In the genomic region with DNA sequence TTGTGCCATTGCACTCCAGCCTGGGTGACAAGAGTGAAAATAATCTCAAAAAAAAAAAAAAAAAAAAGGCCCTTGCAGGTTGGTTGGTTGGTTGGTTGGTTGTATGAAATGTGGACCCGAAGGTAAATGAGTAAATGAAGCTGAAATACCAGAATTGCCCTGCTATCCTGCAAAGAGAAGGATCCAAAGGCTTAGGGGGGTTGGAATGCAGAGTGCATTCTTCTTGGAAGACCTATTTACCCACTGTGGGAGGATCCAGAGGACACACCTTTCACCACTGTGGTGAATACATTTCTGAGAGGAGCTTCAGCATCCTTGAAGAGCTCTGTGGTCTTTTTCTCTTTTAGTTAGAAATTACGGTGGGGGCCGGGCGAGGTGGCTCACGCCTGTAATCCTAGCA, we compare ENCODE assay signal across 29 cellular contexts.
"Had no signal": no experiment of that assay in that cellular context is flagged by ENCODE, and none has a peak within 500 bp of the region (broad histone marks: within the 10 kb centered on the region; RNA-seq: fewer than 3 reads in every experiment).

No MANE protein-coding gene starts in this region.

- FAIRE-seq: islet of Langerhans, kidney, pancreas had no signal

- H3K27me3 Mint-ChIP-seq: naive thymus-derived CD8-positive, alpha-beta T cell; stimulated activated naive B cell treated with anti-CD40 and anti-IgM and Interleukin-4, amounts not matched to agents 10 μg/mL and 1 μg/mL and 100 μg/mL, for 72 hours had no signal

- H3K27me3 ChIP-seq: pancreas, stomach, testis, thyroid gland, transverse colon, upper lobe of left lung, vagina had no signal

- H3K4me3 Mint-ChIP-seq: immature natural killer cell; naive thymus-derived CD8-positive, alpha-beta T cell; nephron; neural crest cell; stimulated activated naive B cell treated with anti-CD40 and anti-IgM and Interleukin-4, amounts not matched to agents 10 μg/mL and 1 μg/mL and 100 μg/mL, for 72 hours had no signal

- ATAC-seq: naive thymus-derived CD8-positive, alpha-beta T cell; pancreas; right cardiac atrium; sciatic nerve had no signal

- H3K27ac Mint-ChIP-seq: immature natural killer cell; naive thymus-derived CD8-positive, alpha-beta T cell; nephron; stimulated activated naive B cell treated with anti-CD40 and anti-IgM and Interleukin-4, amounts not matched to agents 10 μg/mL and 1 μg/mL and 100 μg/mL, for 72 hours had no signal

- H3K4me1 ChIP-seq: left ventricle myocardium inferior, pancreas, prostate gland, stomach, testis, thyroid gland, transverse colon, upper lobe of left lung, vagina had no signal

- H3K4me3 ChIP-seq: left ventricle myocardium inferior, lung, pancreas, prostate gland, skin epidermis, stomach, testis, thyroid gland, transverse colon, upper lobe of left lung, vagina had no signal

- H3K4me1 Mint-ChIP-seq: immature natural killer cell; naive thymus-derived CD8-positive, alpha-beta T cell; nephron; neural crest cell; stimulated activated naive B cell treated with anti-CD40 and anti-IgM and Interleukin-4, amounts not matched to agents 10 μg/mL and 1 μg/mL and 100 μg/mL, for 72 hours had no signal

- H3K9me3 Mint-ChIP-seq: immature natural killer cell; naive thymus-derived CD8-positive, alpha-beta T cell; nephron; neural crest cell; stimulated activated naive B cell treated with anti-CD40 and anti-IgM and Interleukin-4, amounts not matched to agents 10 μg/mL and 1 μg/mL and 100 μg/mL, for 72 hours had no signal

- H3K36me3 ChIP-seq: left ventricle myocardium inferior, pancreas, prostate gland, stomach, thyroid gland, transverse colon, upper lobe of left lung, vagina had no signal

- DNase-seq: hypothalamus; immature natural killer cell; kidney; left ventricle myocardium inferior; naive thymus-derived CD8-positive, alpha-beta T cell; nucleus accumbens; pancreas; posterior cingulate gyrus; retina; right cardiac atrium; stimulated activated CD4-positive, alpha-beta T cell treated with anti-CD3 and anti-CD28 coated beads, Interleukin-12 subunit alpha, Interleukin-12 subunit beta, amount 100 ng/mL, for 4 hours; stimulated activated CD4-positive, alpha-beta T cell treated with anti-CD3 and anti-CD28 coated beads, Interleukin-15, amount 100 ng/mL, for 24 hours; stimulated activated CD4-positive, alpha-beta T cell treated with anti-CD3 and anti-CD28 coated beads, Interleukin-2, amount 100 ng/mL, for 24 hours; stimulated activated CD4-positive, alpha-beta T cell treated with anti-CD3 and anti-CD28 coated beads, Interleukin-4, amount 100 ng/mL, for 1 hour; stimulated activated naive B cell treated with anti-CD40 and anti-IgM and Interleukin-4, amounts not matched to agents 10 μg/mL and 1 μg/mL and 100 μg/mL, for 72 hours; stimulated activated naive CD8-positive, alpha-beta T cell treated with anti-CD3 and anti-CD28 coated beads, Interleukin-15, Interleukin-2, amounts not matched to agents 100 U/mL and 50 U/mL, for 24 hours; stomach; testis; thyroid gland; transverse colon; upper lobe of left lung had no signal

- H3K27ac ChIP-seq: left ventricle myocardium inferior, pancreas, prostate gland, skin epidermis, stomach, testis, thyroid gland, transverse colon, upper lobe of left lung, vagina had no signal

- H3K36me3 Mint-ChIP-seq: naive thymus-derived CD8-positive, alpha-beta T cell; stimulated activated naive B cell treated with anti-CD40 and anti-IgM and Interleukin-4, amounts not matched to agents 10 μg/mL and 1 μg/mL and 100 μg/mL, for 72 hours had no signal
